ENCODE assay signal across 20 cellular contexts in genomic region chr12:34051486-34051885, GRCh38.
"Had no signal": no experiment of that assay in that cellular context is flagged by ENCODE, and none has a peak within 500 bp of the region (broad histone marks: within the 10 kb centered on the region; RNA-seq: fewer than 3 reads in every experiment).

No MANE protein-coding gene starts in this region.

- FAIRE-seq: small intestine had no signal

- DNase-seq: natural killer cell; occipital lobe; ovary; posterior cingulate gyrus; psoas muscle; right cardiac atrium; right lobe of liver; sigmoid colon; small intestine; stimulated activated CD4-positive, alpha-beta T cell treated with anti-CD3 and anti-CD28 coated beads, Interleukin-15, amount 100 ng/mL, for 24 hours; stimulated activated CD4-positive, alpha-beta T cell treated with anti-CD3 and anti-CD28 coated beads, Interleukin-2, amount 100 ng/mL, for 24 hours; stimulated activated CD4-positive, alpha-beta T cell treated with anti-CD3 and anti-CD28 coated beads, Interleukin-2, amount 100 ng/mL, for 48 hours; stimulated activated CD4-positive, alpha-beta T cell treated with anti-CD3 and anti-CD28 coated beads, Interleukin-4, amount 100 ng/mL, for 24 hours; stimulated activated naive B cell treated with anti-CD40 and anti-IgM and Interleukin-4, amounts not matched to agents 10 μg/mL and 1 μg/mL and 100 μg/mL, for 72 hours; stimulated activated naive CD4-positive, alpha-beta T cell treated with Interleukin-2 at 50 U/mL for 16 hours; stomach; thyroid gland; trophoblast cell; upper lobe of right lung; uterus had no signal
